Comparison of ENCODE assay signal across 1 cellular context in genomic region chr6:41779793-41780622, GRCh38.
A peak's percentile ranks its signal among the peaks of the same experiment; 100 is the strongest.
TF ChIP-seq lines count a peak whose summit lies in the region.

Gene FRS3 (minus strand): TSS chr6:41779900. CDS start chr6:41776987, 2,913 bp downstream.

TF ChIP-seq in K562, 482 proteins besides CTCF, POLR2A, EP300 and RAD21 (continued from another document and continues in another):
- TF ChIP-seq NR2C1 (IDR thresholded peaks at IDR 0.05) (peak; percentile 96), NR2C1 (tag; IDR thresholded peaks at IDR 0.05) (peak; percentile 98), SNIP1 (IDR thresholded peaks at IDR 0.05; ENCODE audit: low read depth) (peak; percentile 96), CBFB (CRISPR knock-in tag; IDR thresholded peaks at IDR 0.05) (0 out of 2 replicates have a peak, but pooled peaks have one; percentile 22), ATF4 (CRISPR knock-in tag; IDR thresholded peaks at IDR 0.05) (no peak), USF1 (CRISPR knock-in tag; IDR thresholded peaks at IDR 0.05) (peak; percentile 28), TBL1XR1 (IDR thresholded peaks at IDR 0.05; ENCODE audit: low read length in 2 of 2) (peak; percentile 74 to 85; a peak in 3 of 4 replicates), ZNF561 (CRISPR knock-in tag; conservative IDR thresholded peaks at IDR 0.05) (no peak), E2F1 (CRISPR knock-in tag; IDR thresholded peaks at IDR 0.05) (0 out of 2 replicates have a peak, but pooled peaks have one; percentile 38), OTX1 (CRISPR knock-in tag; IDR thresholded peaks at IDR 0.05) (peak; percentile 82; the same call in 1 of the 2 replicates), SAFB2 (IDR thresholded peaks at IDR 0.05; ENCODE audit: borderline replicate concordance, low read depth, low read length, severe bottlenecking) (no peak), POLR2AphosphoS2 (IDR thresholded peaks at IDR 0.05; ENCODE audit: low read length) (no peak), ZNF140 (CRISPR knock-in tag; IDR thresholded peaks at IDR 0.05) (no peak), ZNF586 (CRISPR knock-in tag; conservative IDR thresholded peaks at IDR 0.05) (no peak), MBD2 (IDR thresholded peaks at IDR 0.05; ENCODE audit: borderline replicate concordance, low read depth) (no peak; the same call in 1 of the 2 replicates), DDX20 (tag; IDR thresholded peaks at IDR 0.05; ENCODE audit: low read depth) (no peak), ZBTB40 (IDR thresholded peaks at IDR 0.05) (peak; percentile 45; the same call in 1 of the 2 replicates), ZBTB40 (CRISPR knock-in tag; IDR thresholded peaks at IDR 0.05) (no peak), KHSRP (IDR thresholded peaks at IDR 0.05) (no peak), ZNF740 (CRISPR knock-in tag; IDR thresholded peaks at IDR 0.05) (0 out of 2 replicates have a peak, but pooled peaks have one; percentile 30), ZNF740 (tag; IDR thresholded peaks at IDR 0.05) (peak in 1 of 2 experiments; percentile 44; a peak in 1 of 4 replicates), ZNF408 (CRISPR knock-in tag; IDR thresholded peaks at IDR 0.05; ENCODE audit: low read depth) (no peak), FOS (IDR thresholded peaks at IDR 0.05; ENCODE audit: extremely low read depth, insufficient read length) (no peak), ZNF436 (CRISPR knock-in tag; IDR thresholded peaks at IDR 0.05) (no peak), PTTG1 (tag; IDR thresholded peaks at IDR 0.05; ENCODE audit: low read depth) (no peak), RAD51 (IDR thresholded peaks at IDR 0.05; ENCODE audit: borderline replicate concordance, low read depth) (no peak), RBM25 (IDR thresholded peaks at IDR 0.05; ENCODE audit: low read depth, low read length, severe bottlenecking) (peak; percentile 35), CCNT2 (IDR thresholded peaks at IDR 0.05; ENCODE audit: borderline replicate concordance, extremely low read depth, insufficient read length, low read depth, low read length) (peak; percentile 93), FOSL1 (tag; conservative IDR thresholded peaks at IDR 0.05) (peak; percentile 54; the same call in 1 of the 2 replicates), TRIM28 (IDR thresholded peaks at IDR 0.05) (no peak), BMI1 (IDR thresholded peaks at IDR 0.05; ENCODE audit: low read length) (no peak), ZNF277 (CRISPR knock-in tag; IDR thresholded peaks at IDR 0.05; ENCODE audit: borderline replicate concordance) (no peak), IRF2 (CRISPR knock-in tag; IDR thresholded peaks at IDR 0.05) (no peak), ZNF197 (CRISPR knock-in tag; IDR thresholded peaks at IDR 0.05; ENCODE audit: low read depth) (peak; percentile 69; the same call in 1 of the 2 replicates), NFE2L1 (tag; IDR thresholded peaks at IDR 0.05; ENCODE audit: borderline replicate concordance, low read depth) (no peak), NFIC (IDR thresholded peaks at IDR 0.05) (peak; percentile 26; the same call in 1 of the 2 replicates), SAFB (IDR thresholded peaks at IDR 0.05; ENCODE audit: borderline replicate concordance, low read depth, low read length) (no peak), XRCC3 (IDR thresholded peaks at IDR 0.05) (no peak), ETS1 (conservative IDR thresholded peaks at IDR 0.05; ENCODE audit: control insufficient read depth, low read depth, low read length) (peak; percentile 80; the same call in 1 of the 2 replicates), NCOA1 (IDR thresholded peaks at IDR 0.05; ENCODE audit: low read depth) (no peak), CGGBP1 (CRISPR knock-in tag; IDR thresholded peaks at IDR 0.05) (0 out of 2 replicates have a peak, but pooled peaks have one; percentile 50), ZNF507 (tag; conservative IDR thresholded peaks at IDR 0.05) (no peak), ZNF224 (CRISPR knock-in tag; IDR thresholded peaks at IDR 0.05) (no peak), ZNF184 (CRISPR knock-in tag; IDR thresholded peaks at IDR 0.05) (no peak), ZNF699 (CRISPR knock-in tag; IDR thresholded peaks at IDR 0.05; ENCODE audit: insufficient replicate concordance) (no peak), RBBP5 (IDR thresholded peaks at IDR 0.05; ENCODE audit: borderline replicate concordance, insufficient read depth, low read length, poor library complexity, severe bottlenecking) (peak; percentile 89)
